In genomic region chr21:33662046-33662445, GRCh38 we compare ENCODE assay signal across 19 cellular contexts. TPM values are rescaled to one million over a fixed set of nuclear protein-coding genes. Genes with fewer than 3 reads are reported as not detected.
DNase-seq lines count a peak whose midpoint lies in the region; ATAC-seq and TF ChIP-seq lines count a peak whose summit lies in the region.
"Had no signal": no experiment of that assay in that cellular context is flagged by ENCODE, and none has a peak within 500 bp of the region (broad histone marks: within the 10 kb centered on the region; RNA-seq: fewer than 3 reads in every experiment).

No MANE protein-coding gene starts in this region.

- CTCF ChIA-PET in Calu3 (lab: Charles Lee) (no interaction called here), WTC11 (lab: Charles Lee) (no interaction called here)

- no peak overlapping the region for H4K91ac ChIP-seq in trophoblast cell (ENCODE audit: low read depth, low read length)

- no peak overlapping the region for H2BK12ac ChIP-seq in trophoblast cell (ENCODE audit: low read length)

- no TSS peak for BruUV-seq in Calu3 (replicated peaks; lab: Mats Ljungman, UMichigan)

- H3K9me3 Mint-ChIP-seq in Calu3 (ENCODE audit: low read depth, unreplicated experiment) (no peaks in the 10 kb centered on the region), WTC11 (peaks cover 8% of the 10 kb centered on the region; the same call in 1 of the 2 replicates)

- ATAC-seq in WTC11 = no peak
- no peak for ATAC-seq in HG03565 (IDR thresholded peaks at IDR 0.05; ENCODE audit: unreplicated experiment)

- H2BK120ac ChIP-seq in trophoblast cell (ENCODE audit: insufficient read depth, low read length, poor library complexity) = no peak overlapping the region

- H2AFZ ChIP-seq in trophoblast cell (ENCODE audit: insufficient read depth, low read length, poor library complexity) = no peak overlapping the region

- H3K4ac ChIP-seq in trophoblast cell (ENCODE audit: low read depth, low read length) = no peak overlapping the region

- no peak overlapping the region for H3K27ac ChIP-seq in trophoblast cell (ENCODE audit: low read depth, low read length)

- H3K36me3 Mint-ChIP-seq in Calu3 (ENCODE audit: insufficient read depth, unreplicated experiment) (peaks cover 4% of the 10 kb centered on the region), WTC11 (0 out of 2 replicates have a peak, but pooled peaks cover 4% of the 10 kb centered on the region)

- TF ChIP-seq CTCF in Calu3 (IDR thresholded peaks at IDR 0.05; ENCODE audit: unreplicated experiment) (no peak), WTC11 (IDR thresholded peaks at IDR 0.05) (no peak), epithelial cell of esophagus (IDR thresholded peaks at IDR 0.05; ENCODE audit: insufficient read depth, low read depth, low read length, missing control alignments) (no peak)

- H3K4me3 Mint-ChIP-seq in Calu3 (ENCODE audit: low read depth, unreplicated experiment) (peak overlapping the region; percentile 17), WTC11 (no peak overlapping the region)
- H3K4me3 Mint-ChIP-seq: B cell, CD14-positive monocyte, IgD-negative memory B cell had no signal

- H3K36me3 ChIP-seq in trophoblast cell (ENCODE audit: control insufficient read depth in 1 of 2, insufficient read depth in 2 of 2, low read length in 2 of 2) = peaks cover 0 to 3% of the 10 kb centered on the region in 2 experiments

- no peak overlapping the region for H4K8ac ChIP-seq in trophoblast cell (ENCODE audit: low read depth, low read length)

- peaks cover 6 to 7% of the 10 kb centered on the region in 2 experiments for H3K4me1 ChIP-seq in trophoblast cell (ENCODE audit: control insufficient read depth in 1 of 2, insufficient read depth in 2 of 2, low read length in 2 of 2)

- no peak overlapping the region for H2AK5ac ChIP-seq in trophoblast cell (ENCODE audit: low read length)

- H3K9ac ChIP-seq in trophoblast cell (ENCODE audit: low read length) = no peak overlapping the region

- peaks cover 10% of the 10 kb centered on the region for H3K79me2 ChIP-seq in trophoblast cell (ENCODE audit: control insufficient read depth, insufficient read depth, low read length, poor library complexity)

- H3K27me3 ChIP-seq in trophoblast cell (ENCODE audit: insufficient read depth, low read length) = no peaks in the 10 kb centered on the region

- WGBS in trophoblast cell (ENCODE audit: extremely low coverage, insufficient coverage, insufficient read length) = no CpG with 5 or more reads among the region's 3 CpGs

- H3K4me1 Mint-ChIP-seq in Calu3 (ENCODE audit: low read depth, unreplicated experiment) = peaks cover 26% of the 10 kb centered on the region
- H3K4me1 Mint-ChIP-seq in WTC11 = peaks cover 38% of the 10 kb centered on the region
- H3K4me1 Mint-ChIP-seq: B cell, IgD-negative memory B cell had no signal

- no peaks in the 10 kb centered on the region for H3K9me3 ChIP-seq in trophoblast cell (ENCODE audit: insufficient read depth, low read depth, low read length)

- no peak overlapping the region for H3K4me2 ChIP-seq in trophoblast cell (ENCODE audit: low read length)

- H3K79me1 ChIP-seq in trophoblast cell (ENCODE audit: low read length) = peaks cover 2% of the 10 kb centered on the region

- intact Hi-C loops in Calu3 (cut with micrococcal nuclease; ENCODE audit: unreplicated experiment) = no loop called here

- no peaks in the 10 kb centered on the region for H3K27me3 Mint-ChIP-seq in Calu3 (ENCODE audit: unreplicated experiment)
- H3K27me3 Mint-ChIP-seq in WTC11 (ENCODE audit: low read depth) = no peaks in the 10 kb centered on the region

- H3K27ac Mint-ChIP-seq in Calu3 (ENCODE audit: unreplicated experiment) (peak overlapping the region; percentile 50), WTC11 (peak overlapping the region; percentile 63)
- H3K27ac Mint-ChIP-seq: B cell, CD14-positive monocyte, IgD-negative memory B cell had no signal

- H3K23ac ChIP-seq in trophoblast cell (ENCODE audit: low read length) = no peak overlapping the region

- POLR2A ChIA-PET in WTC11 (lab: Charles Lee) = no interaction called here

- no peak overlapping the region for H3K18ac ChIP-seq in trophoblast cell (ENCODE audit: low read length)

- H2BK5ac ChIP-seq in trophoblast cell (ENCODE audit: low read depth, low read length, poor library complexity) = no peak overlapping the region

- no peak overlapping the region for H4K12ac ChIP-seq in trophoblast cell (ENCODE audit: low read depth, low read length)

- H3K4me3 ChIP-seq in epithelial cell of esophagus (ENCODE audit: low read length) = no peak overlapping the region
- no peak overlapping the region for H3K4me3 ChIP-seq in trophoblast cell (ENCODE audit: low read depth, low read length)

- no peak for DNase-seq in Calu3
- no peak for DNase-seq in WTC11 (ENCODE audit: low spot score)
- peak; percentile 27 for DNase-seq in epithelial cell of esophagus (ENCODE audit: low read depth)
- peak; percentile 12 to 56 for DNase-seq in trophoblast cell
- DNase-seq in NCI-H524 (lab: John Stamatoyannopoulos, UW) = no peak
- DNase-seq in SKM-1 (lab: John Stamatoyannopoulos, UW; ENCODE audit: unreplicated experiment) = no peak
- DNase-seq in stimulated activated CD4-positive, alpha-beta T cell treated with anti-CD3 and anti-CD28 coated beads, Interleukin-4, amount 100 ng/mL, for 4 hours = no peak
- DNase-seq: EL, GF-D8, MV-4-11, NCI-H1694, NCI-H2081, NCI-H2171 treated with DMSO at 0.1 percent for 48 hours, NCI-H526, Right ventricle myocardium superior had no signal

- no peak overlapping the region for H3K14ac ChIP-seq in trophoblast cell (ENCODE audit: low read length)

TF ChIP-seq in WTC11, 78 proteins besides CTCF, POLR2A, EP300 and RAD21 (continues in another document):
- no peak for TF ChIP-seq PREB (CRISPR knock-in tag; IDR thresholded peaks at IDR 0.05; ENCODE audit: borderline replicate concordance)
- TF ChIP-seq JUN (CRISPR knock-in tag; IDR thresholded peaks at IDR 0.05) = no peak
- no peak for TF ChIP-seq STAT6 (CRISPR knock-in tag; conservative IDR thresholded peaks at IDR 0.05; ENCODE audit: low read depth)
- TF ChIP-seq ETV6 (CRISPR knock-in tag; IDR thresholded peaks at IDR 0.05) = no peak
- no peak for TF ChIP-seq GRHL2 (CRISPR knock-in tag; IDR thresholded peaks at IDR 0.05; ENCODE audit: insufficient replicate concordance, severe bottlenecking)
- TF ChIP-seq ZNF138 (CRISPR knock-in tag; conservative IDR thresholded peaks at IDR 0.05) = no peak
- TF ChIP-seq, protein P1, sequence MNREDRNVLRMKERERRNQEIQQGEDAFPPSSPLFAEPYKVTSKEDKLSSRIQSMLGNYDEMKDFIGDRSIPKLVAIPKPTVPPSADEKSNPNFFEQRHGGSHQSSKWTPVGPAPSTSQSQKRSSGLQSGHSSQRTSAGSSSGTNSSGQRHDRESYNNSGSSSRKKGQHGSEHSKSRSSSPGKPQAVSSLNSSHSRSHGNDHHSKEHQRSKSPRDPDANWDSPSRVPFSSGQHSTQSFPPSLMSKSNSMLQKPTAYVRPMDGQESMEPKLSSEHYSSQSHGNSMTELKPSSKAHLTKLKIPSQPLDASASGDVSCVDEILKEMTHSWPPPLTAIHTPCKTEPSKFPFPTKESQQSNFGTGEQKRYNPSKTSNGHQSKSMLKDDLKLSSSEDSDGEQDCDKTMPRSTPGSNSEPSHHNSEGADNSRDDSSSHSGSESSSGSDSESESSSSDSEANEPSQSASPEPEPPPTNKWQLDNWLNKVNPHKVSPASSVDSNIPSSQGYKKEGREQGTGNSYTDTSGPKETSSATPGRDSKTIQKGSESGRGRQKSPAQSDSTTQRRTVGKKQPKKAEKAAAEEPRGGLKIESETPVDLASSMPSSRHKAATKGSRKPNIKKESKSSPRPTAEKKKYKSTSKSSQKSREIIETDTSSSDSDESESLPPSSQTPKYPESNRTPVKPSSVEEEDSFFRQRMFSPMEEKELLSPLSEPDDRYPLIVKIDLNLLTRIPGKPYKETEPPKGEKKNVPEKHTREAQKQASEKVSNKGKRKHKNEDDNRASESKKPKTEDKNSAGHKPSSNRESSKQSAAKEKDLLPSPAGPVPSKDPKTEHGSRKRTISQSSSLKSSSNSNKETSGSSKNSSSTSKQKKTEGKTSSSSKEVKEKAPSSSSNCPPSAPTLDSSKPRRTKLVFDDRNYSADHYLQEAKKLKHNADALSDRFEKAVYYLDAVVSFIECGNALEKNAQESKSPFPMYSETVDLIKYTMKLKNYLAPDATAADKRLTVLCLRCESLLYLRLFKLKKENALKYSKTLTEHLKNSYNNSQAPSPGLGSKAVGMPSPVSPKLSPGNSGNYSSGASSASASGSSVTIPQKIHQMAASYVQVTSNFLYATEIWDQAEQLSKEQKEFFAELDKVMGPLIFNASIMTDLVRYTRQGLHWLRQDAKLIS (CRISPR knock-in tag; IDR thresholded peaks at IDR 0.05; ENCODE audit: borderline replicate concordance) = no peak

RNA-seq across cellular contexts. Expression of gene ITSN1, which starts 19.7 kb away (rescaled TPM):
- total RNA-seq in Calu3 (2022) (27.8 and 30.6 TPM in 2 replicates), WTC11 (2021) (66.0 to 79.4 TPM (median 69.6 TPM) in 3 replicates)
- 121 and 122 TPM in 2 replicates for polyA plus RNA-seq in trophoblast cell (2013)

RNA-seq across cellular contexts. Expression of gene CRYZL1, which starts 20.5 kb away (rescaled TPM):
- 16.2 and 22.1 TPM in 2 replicates for total RNA-seq in Calu3 (2022)
- total RNA-seq in WTC11 (2021) = 21.9 to 31.8 TPM (median 24.7 TPM) in 3 replicates
- 20.4 and 21.1 TPM in 2 replicates for polyA plus RNA-seq in trophoblast cell (2013)

Comparison
In these comparisons a context has a peak if more than half of its experiments do, and no peak if none do; other contexts are left out.
1. DNase-seq: peak in epithelial cell of esophagus (single experiment) and trophoblast cell (2 of 2); none in Calu3 (single experiment), WTC11 (single experiment), NCI-H524 (0 of 2), SKM-1 (single experiment) and stimulated activated CD4-positive, alpha-beta T cell treated with anti-CD3 and anti-CD28 coated beads, Interleukin-4, amount 100 ng/mL, for 4 hours (0 of 2).